ENCODE assay signal across 8 cellular contexts in genomic region chr11:73312806-73313403, GRCh38. TPM values are rescaled to one million over a fixed set of nuclear protein-coding genes. Genes with fewer than 3 reads are reported as not detected.
DNase-seq lines count a peak whose midpoint lies in the region; ATAC-seq and TF ChIP-seq lines count a peak whose summit lies in the region.
"Had no signal": no experiment of that assay in that cellular context is flagged by ENCODE, and none has a peak within 500 bp of the region (broad histone marks: within the 10 kb centered on the region; RNA-seq: fewer than 3 reads in every experiment).

No MANE protein-coding gene starts in this region.

- no peak for ATAC-seq in HG02852 (IDR thresholded peaks at IDR 0.05; ENCODE audit: unreplicated experiment)
- ATAC-seq in activated naive CD4-positive, alpha-beta T cell treated with anti-CD3 and anti-CD28 coated beads, Interleukin-2, amount 50 U/mL, for 72 hours = no peak

- no peaks in the 10 kb centered on the region for H3K9me3 Mint-ChIP-seq in activated naive CD4-positive, alpha-beta T cell treated with anti-CD3 and anti-CD28 coated beads, Interleukin-2, amount 50 U/mL, for 72 hours

- H3K4me3 ChIP-seq in coronary artery = peak overlapping the region; percentile 85
- peak overlapping the region in 1 of 2 donors; percentile 45 for H3K4me3 ChIP-seq in mucosa of rectum (ENCODE audit: low read length in 2 of 2)
- H3K4me3 ChIP-seq in thyroid gland (replicated peaks in 1 of 3) = peak overlapping the region in 1 of 3 donors; percentile 61

- no peak for TF ChIP-seq POLR2A in thyroid gland (IDR thresholded peaks at IDR 0.05)

- H3K36me3 Mint-ChIP-seq in activated naive CD4-positive, alpha-beta T cell treated with anti-CD3 and anti-CD28 coated beads, Interleukin-2, amount 50 U/mL, for 72 hours = no peaks in the 10 kb centered on the region

- WGBS in thyroid gland, 2 donors = 63 to 68% methylated on average over 7 of the region's 7 CpGs

- H3K9me3 ChIP-seq in mucosa of rectum (ENCODE audit: control insufficient read depth in 2 of 2, low read length in 2 of 2) (no peaks in the 10 kb centered on the region), thyroid gland (no peaks in the 10 kb centered on the region)

- H3K27me3 ChIP-seq in mucosa of rectum (ENCODE audit: control insufficient read depth in 2 of 2, insufficient read depth in 2 of 2, low read length in 2 of 2) (no peaks in the 10 kb centered on the region), thyroid gland (no peaks in the 10 kb centered on the region)

- intact Hi-C loops in thyroid gland (cut with DNase I) = no loop called here

- H3K9ac ChIP-seq in mucosa of rectum (ENCODE audit: low read depth in 1 of 2, low read length in 2 of 2) = peak overlapping the region; percentile 12 to 32

- H3K27ac ChIP-seq in coronary artery = peak overlapping the region; percentile 96 to 99
- peak overlapping the region; percentile 56 to 75 for H3K27ac ChIP-seq in mucosa of rectum (ENCODE audit: low read depth in 2 of 2, low read length in 2 of 2)
- H3K27ac ChIP-seq in thyroid gland = peak overlapping the region; percentile 97 to 99 (median 98)

- H3K36me3 ChIP-seq in mucosa of rectum (ENCODE audit: control insufficient read depth in 2 of 2, insufficient read depth in 2 of 2, low read length in 2 of 2) = no peaks in the 10 kb centered on the region
- no peaks in the 10 kb centered on the region for H3K36me3 ChIP-seq in thyroid gland

- no peak for TF ChIP-seq CTCF in coronary artery (IDR thresholded peaks at IDR 0.05)
- no peak for TF ChIP-seq CTCF in thyroid gland (IDR thresholded peaks at IDR 0.05)

- H3K4me1 ChIP-seq in mucosa of rectum (ENCODE audit: control insufficient read depth in 2 of 2, insufficient read depth in 2 of 2, low read length in 2 of 2) (peaks cover 21 to 31% of the 10 kb centered on the region in 2 donors), thyroid gland (peaks cover 84% of the 10 kb centered on the region in 2 donors)

- DNase-seq in NCI-H1694 (lab: John Stamatoyannopoulos, UW) (peak; percentile 61), coronary artery (ENCODE audit: low spot score) (no peak), thyroid gland (no peak), epidermal melanocyte (ENCODE audit: insufficient read length, low spot score) (no peak)
- no peak for DNase-seq in activated naive CD4-positive, alpha-beta T cell treated with anti-CD3 and anti-CD28 coated beads, Interleukin-2, amount 50 U/mL, for 72 hours (ENCODE audit: low spot score in 2 of 2)
- DNase-seq: SHP77 treated with DMSO at 0.1 percent for 48 hours had no signal

- H3K27ac Mint-ChIP-seq in activated naive CD4-positive, alpha-beta T cell treated with anti-CD3 and anti-CD28 coated beads, Interleukin-2, amount 50 U/mL, for 72 hours = no peak overlapping the region

RNA-seq across cellular contexts. Expression of gene ARHGEF17, which starts 4.8 kb away (rescaled TPM):
- total RNA-seq in thyroid gland = 100 to 1,000 TPM in 1 of 4 donors, 10 to 100 TPM in 3; 54.0 to 125 (median 61.4) TPM
- total RNA-seq in activated naive CD4-positive, alpha-beta T cell treated with anti-CD3 and anti-CD28 coated beads, Interleukin-2, amount 50 U/mL, for 72 hours = under 1 TPM; 0.02 to 0.16 TPM

RNA-seq across cellular contexts. Expression of gene P2RY6, which starts 40.8 kb away (rescaled TPM):
- 1 to 10 TPM in 3 of 4 donors, under 1 TPM in 1; 0.93 to 4.0 (median 2.8) TPM for total RNA-seq in thyroid gland
- total RNA-seq in activated naive CD4-positive, alpha-beta T cell treated with anti-CD3 and anti-CD28 coated beads, Interleukin-2, amount 50 U/mL, for 72 hours = not detected

Comparison
In these comparisons a context has a peak if more than half of its experiments do, and no peak if none do; other contexts are left out.
1. RNA of gene ARHGEF17, which starts 4.8 kb away (total RNA-seq): 54.0 to 125 TPM in thyroid gland; 0.02 to 0.16 TPM in activated naive CD4-positive, alpha-beta T cell treated with anti-CD3 and anti-CD28 coated beads, Interleukin-2, amount 50 U/mL, for 72 hours; every median in the first group is over 10 times any median in the second.
2. Peak in every context shown above with its lines, with median percentiles within 50 percentile points of each other: H3K27ac ChIP-seq.